ENCODE assay signal across 8 cellular contexts in the genomic region with DNA sequence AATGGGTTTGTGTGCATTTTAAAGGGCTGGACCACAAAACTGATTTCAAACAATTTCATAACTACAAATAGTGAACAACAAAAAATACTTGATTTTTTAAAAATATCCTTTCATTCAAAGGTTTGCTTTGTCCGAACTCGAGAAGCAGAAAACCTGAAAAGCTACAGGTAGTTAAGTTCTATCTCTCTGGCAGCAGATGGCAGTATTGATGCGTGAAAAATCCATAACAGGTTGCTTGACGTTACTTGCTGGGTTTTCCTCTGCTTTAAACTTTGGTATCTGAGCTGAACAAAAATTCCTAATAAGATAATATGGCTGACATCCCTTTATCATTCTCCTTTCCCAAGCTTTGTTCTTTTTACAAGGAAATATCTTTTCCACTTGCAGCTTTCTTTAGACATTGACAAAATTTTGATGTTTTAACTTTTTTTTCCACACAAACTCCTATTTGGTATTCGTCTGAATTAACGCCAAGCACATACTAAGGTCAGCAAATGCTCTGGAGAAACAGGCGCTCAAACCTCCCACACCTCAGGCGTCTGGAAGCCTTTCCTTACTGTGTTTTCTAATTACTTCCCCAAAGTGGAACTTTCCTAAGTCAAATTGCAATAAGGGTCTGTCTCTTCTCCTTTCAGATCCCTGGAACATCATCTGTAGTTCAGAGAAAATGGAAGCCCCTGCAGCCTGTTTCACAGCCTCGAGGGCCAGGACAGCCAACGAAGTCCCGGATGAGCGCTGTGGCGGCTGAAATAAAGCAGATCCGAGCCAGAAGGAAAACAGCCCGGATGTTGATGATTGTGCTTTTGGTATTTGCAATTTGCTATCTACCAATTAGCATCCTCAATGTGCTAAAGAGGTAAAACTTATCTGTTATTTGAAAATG. TPM values are rescaled to one million over a fixed set of nuclear protein-coding genes. Genes with fewer than 3 reads are reported as not detected.
DNase-seq lines count a peak whose midpoint lies in the region; ATAC-seq and TF ChIP-seq lines count a peak whose summit lies in the region.

No MANE protein-coding gene starts in this region.

- H3K4me3 ChIP-seq in DOHH2 (ENCODE audit: low read length) (no peak overlapping the region), fibroblast of villous mesenchyme (ENCODE audit: low read depth, low read length) (peak overlapping the region; percentile 23), trophoblast cell (ENCODE audit: low read depth, low read length) (no peak overlapping the region)

- TF ChIP-seq CTCF in DOHH2 (IDR thresholded peaks at IDR 0.05; ENCODE audit: low read depth, low read length, poor library complexity, severe bottlenecking) (peak; percentile 49), fibroblast of villous mesenchyme (IDR thresholded peaks at IDR 0.05; ENCODE audit: insufficient read depth, low read depth, low read length) (peak; percentile 68)

- H4K91ac ChIP-seq in trophoblast cell (ENCODE audit: low read depth, low read length): no peak overlapping the region

- peaks cover 3% of the 10 kb centered on the region for H3K79me1 ChIP-seq in trophoblast cell (ENCODE audit: low read length)

- H3K14ac ChIP-seq in trophoblast cell (ENCODE audit: low read length): no peak overlapping the region

- H3K18ac ChIP-seq in trophoblast cell (ENCODE audit: low read length): no peak overlapping the region

- H3K27me3 ChIP-seq in DOHH2 (ENCODE audit: control insufficient read depth, low read length) (no peaks in the 10 kb centered on the region), trophoblast cell (ENCODE audit: insufficient read depth, low read length) (no peaks in the 10 kb centered on the region)

- H3K79me2 ChIP-seq in DOHH2 (ENCODE audit: control insufficient read depth, low read length): no peaks in the 10 kb centered on the region
- no peaks in the 10 kb centered on the region for H3K79me2 ChIP-seq in trophoblast cell (ENCODE audit: control insufficient read depth, insufficient read depth, low read length, poor library complexity)

- no peak overlapping the region for H3K4ac ChIP-seq in trophoblast cell (ENCODE audit: low read depth, low read length)

- H3K27ac ChIP-seq in DOHH2 (ENCODE audit: low read depth, low read length) (no peak overlapping the region), trophoblast cell (ENCODE audit: low read depth, low read length) (peak overlapping the region; percentile 73)

- H3K9me3 ChIP-seq in DOHH2 (ENCODE audit: control insufficient read depth, insufficient read depth, low read length): no peaks in the 10 kb centered on the region
- no peaks in the 10 kb centered on the region for H3K9me3 ChIP-seq in trophoblast cell (ENCODE audit: insufficient read depth, low read depth, low read length)

- no peak overlapping the region for H3K9ac ChIP-seq in trophoblast cell (ENCODE audit: low read length)

- no peak overlapping the region for H2BK12ac ChIP-seq in trophoblast cell (ENCODE audit: low read length)

- H3K36me3 ChIP-seq in DOHH2 (ENCODE audit: control insufficient read depth, low read length): no peaks in the 10 kb centered on the region
- no peaks in the 10 kb centered on the region for H3K36me3 ChIP-seq in trophoblast cell (ENCODE audit: control insufficient read depth in 1 of 2, insufficient read depth in 2 of 2, low read length in 2 of 2)

- H3K9me2 ChIP-seq in DOHH2 (replicated peaks; ENCODE audit: control insufficient read depth, low read length): no peaks in the 10 kb centered on the region

- H3K4me2 ChIP-seq in DOHH2 (ENCODE audit: low read length) (no peak overlapping the region), trophoblast cell (ENCODE audit: low read length) (peak overlapping the region; percentile 76)

- H3K4me1 ChIP-seq in DOHH2 (ENCODE audit: control insufficient read depth, low read length) (no peaks in the 10 kb centered on the region), trophoblast cell (ENCODE audit: control insufficient read depth in 1 of 2, insufficient read depth in 2 of 2, low read length in 2 of 2) (peaks cover 0 to 3% of the 10 kb centered on the region in 2 experiments)

- DNase-seq in H4 (ENCODE audit: low spot score) (peak; percentile 82), NCI-H1105 (lab: John Stamatoyannopoulos, UW) (peak; percentile 50), SKM-1 treated with dmso at 0.1 percent for 144 hours (lab: John Stamatoyannopoulos, UW; ENCODE audit: unreplicated experiment) (peak; percentile 10), fibroblast of villous mesenchyme (ENCODE audit: low read depth) (peak; percentile 83), trophoblast cell (peak; percentile 33 to 85)
- DNase-seq in activated effector memory CD4-positive, alpha-beta T cell treated with anti-CD3 and anti-CD28 coated beads, Interleukin-2, amount 50 U/mL, for 16 hours: no peak

- H4K8ac ChIP-seq in trophoblast cell (ENCODE audit: low read depth, low read length): no peak overlapping the region

- H2AFZ ChIP-seq in trophoblast cell (ENCODE audit: insufficient read depth, low read length, poor library complexity): no peak overlapping the region

- H2AK5ac ChIP-seq in trophoblast cell (ENCODE audit: low read length): no peak overlapping the region

- no peaks in the 10 kb centered on the region for H3F3A ChIP-seq in DOHH2 (ENCODE audit: control insufficient read depth, insufficient read depth)

- no peak overlapping the region for H2BK5ac ChIP-seq in trophoblast cell (ENCODE audit: low read depth, low read length, poor library complexity)

- H3K23ac ChIP-seq in trophoblast cell (ENCODE audit: low read length): no peak overlapping the region

- H2BK120ac ChIP-seq in trophoblast cell (ENCODE audit: insufficient read depth, low read length, poor library complexity): no peak overlapping the region

- no peak for ATAC-seq in HG03196 (IDR thresholded peaks at IDR 0.05; ENCODE audit: unreplicated experiment)

- no peaks in the 10 kb centered on the region for H4K20me1 ChIP-seq in DOHH2 (ENCODE audit: control insufficient read depth, insufficient read depth, low read depth, low read length)

- H4K12ac ChIP-seq in trophoblast cell (ENCODE audit: low read depth, low read length): no peak overlapping the region

- WGBS in trophoblast cell (ENCODE audit: extremely low coverage, insufficient coverage, insufficient read length): no CpG with 5 or more reads among the region's 15 CpGs

RNA-seq across cellular contexts. Expression of a gene that starts 50.3 kb away (rescaled TPM):
- total RNA-seq in H4 (2014; rRNA removed; shearing (Covaris generic)): not detected in 2 replicates
- total RNA-seq in fibroblast of villous mesenchyme: not detected in 2 replicates
- polyA plus RNA-seq in trophoblast cell (2013): not detected in 2 replicates
